ENCODE assay signal across 7 cellular contexts in genomic region chr6:31389802-31390132, GRCh38. TPM values are rescaled to one million over a fixed set of nuclear protein-coding genes. Genes with fewer than 3 reads are reported as not detected.
DNase-seq lines count a peak whose midpoint lies in the region; ATAC-seq, FAIRE-seq and TF ChIP-seq lines count a peak whose summit lies in the region.
"Not testable (repeated sequence)": the region's sequence is repeated elsewhere in the genome, so short reads cannot be mapped to it uniquely, and the experiment has no call there.

No MANE protein-coding gene starts in this region.

- not testable (repeated sequence) for DNase-seq in GM18507 (ENCODE audit: extremely low spot score, insufficient read length, low read depth); activated naive CD8-positive, alpha-beta T cell treated with anti-CD3 and anti-CD28 coated beads, Interleukin-2, amount 10 ng/mL, durations not matched to agents 7 days and 5 days; HepG2 (ENCODE audit: low spot score); neural progenitor cell (ENCODE audit: low spot score); stimulated activated naive CD8-positive, alpha-beta T cell treated with anti-CD3 and anti-CD28 coated beads, Interleukin-15, amount 100 ng/mL, for 72 hours

- H3K4me1 Mint-ChIP-seq in activated naive CD8-positive, alpha-beta T cell treated with anti-CD3 and anti-CD28 coated beads, Interleukin-2, amount 10 ng/mL, durations not matched to agents 7 days and 5 days; stimulated activated naive CD8-positive, alpha-beta T cell treated with anti-CD3 and anti-CD28 coated beads, Interleukin-15, amount 100 ng/mL, for 72 hours: not testable (repeated sequence)
- peaks cover 10% of the 10 kb centered on the region for H3K4me1 Mint-ChIP-seq in dendritic cell treated with granulocyte-macrophage colony-stimulating factor and Interleukin-4, amounts not matched to agents 40 ng/mL and 50 ng/mL, for 4 days (ENCODE audit: low read depth)
- H3K4me1 Mint-ChIP-seq in neural progenitor cell, result peaks cover 40% of the 10 kb centered on the region

- H3K27me3 ChIP-seq in HepG2 (ENCODE audit: control insufficient read depth in 1 of 2, insufficient read depth in 2 of 2, low read length in 2 of 2); neural progenitor cell: not testable (repeated sequence)

- peak overlapping the region; percentile 58 for H3K27ac Mint-ChIP-seq in activated naive CD8-positive, alpha-beta T cell treated with anti-CD3 and anti-CD28 coated beads, Interleukin-2, amount 10 ng/mL, durations not matched to agents 7 days and 5 days
- peak overlapping the region; percentile 2 for H3K27ac Mint-ChIP-seq in dendritic cell treated with granulocyte-macrophage colony-stimulating factor and Interleukin-4, amounts not matched to agents 40 ng/mL and 50 ng/mL, for 4 days
- H3K27ac Mint-ChIP-seq in neural progenitor cell; stimulated activated naive CD8-positive, alpha-beta T cell treated with anti-CD3 and anti-CD28 coated beads, Interleukin-15, amount 100 ng/mL, for 72 hours: not testable (repeated sequence)

- CTCF ChIA-PET in HEK293 (lab: Yijun Ruan, JAX); HepG2 (lab: Yijun Ruan, JAX; ENCODE audit: low intra/inter-chr PET ratio, low total read pairs): not testable (repeated sequence)

- not testable (repeated sequence) for H3K4me2 ChIP-seq in HepG2 (ENCODE audit: low read depth, low read length); neural progenitor cell

- not testable (repeated sequence) for H3F3A ChIP-seq in neural progenitor cell (ENCODE audit: low read depth)

- in situ Hi-C loops in HepG2 (cut with HindIII; ENCODE audit: extremely low pct_ligation_motif_present, low pct_unique_long_range_greater_than_20kb), result not testable (repeated sequence)

- H3K79me2 ChIP-seq in HepG2 (ENCODE audit: insufficient read depth, low read length); neural progenitor cell (ENCODE audit: low read depth): not testable (repeated sequence)

- not testable (repeated sequence) for H3K9ac ChIP-seq in HepG2 (ENCODE audit: insufficient read depth, low read depth, low read length); neural progenitor cell

- not testable (repeated sequence) for H3K36me3 Mint-ChIP-seq in activated naive CD8-positive, alpha-beta T cell treated with anti-CD3 and anti-CD28 coated beads, Interleukin-2, amount 10 ng/mL, durations not matched to agents 7 days and 5 days; neural progenitor cell
- peaks cover 16% of the 10 kb centered on the region for H3K36me3 Mint-ChIP-seq in dendritic cell treated with granulocyte-macrophage colony-stimulating factor and Interleukin-4, amounts not matched to agents 40 ng/mL and 50 ng/mL, for 4 days (ENCODE audit: low read depth)

- FAIRE-seq in GM18507 (lab: Jason Lieb, UNC) (peak; percentile 54), HepG2 (lab: Jason Lieb, UNC) (peak; percentile 8)

- not testable (repeated sequence) for H3K4me3 Mint-ChIP-seq in activated naive CD8-positive, alpha-beta T cell treated with anti-CD3 and anti-CD28 coated beads, Interleukin-2, amount 10 ng/mL, durations not matched to agents 7 days and 5 days; dendritic cell treated with granulocyte-macrophage colony-stimulating factor and Interleukin-4, amounts not matched to agents 40 ng/mL and 50 ng/mL, for 4 days; stimulated activated naive CD8-positive, alpha-beta T cell treated with anti-CD3 and anti-CD28 coated beads, Interleukin-15, amount 100 ng/mL, for 72 hours
- H3K4me3 Mint-ChIP-seq in neural progenitor cell, result peak overlapping the region; percentile 27

- not testable (repeated sequence) for TF ChIP-seq CTCF in HEK293 (tag by site-specific recombination; IDR thresholded peaks at IDR 0.05); HepG2 (CRISPR knock-in tag; IDR thresholded peaks at IDR 0.05); neural progenitor cell (IDR thresholded peaks at IDR 0.05)

- TF ChIP-seq RAD21 in HepG2 (CRISPR knock-in tag; IDR thresholded peaks at IDR 0.05), result not testable (repeated sequence)

- H4K20me1 ChIP-seq in HepG2 (ENCODE audit: insufficient read depth, low read length); neural progenitor cell (ENCODE audit: low read depth): not testable (repeated sequence)

- H3K27me3 Mint-ChIP-seq in activated naive CD8-positive, alpha-beta T cell treated with anti-CD3 and anti-CD28 coated beads, Interleukin-2, amount 10 ng/mL, durations not matched to agents 7 days and 5 days; dendritic cell treated with granulocyte-macrophage colony-stimulating factor and Interleukin-4, amounts not matched to agents 40 ng/mL and 50 ng/mL, for 4 days; neural progenitor cell (ENCODE audit: insufficient read depth, low read depth); stimulated activated naive CD8-positive, alpha-beta T cell treated with anti-CD3 and anti-CD28 coated beads, Interleukin-15, amount 100 ng/mL, for 72 hours: not testable (repeated sequence)

- H2AFZ ChIP-seq in HepG2 (ENCODE audit: low read length); neural progenitor cell (replicated peaks): not testable (repeated sequence)

- H3K4me1 ChIP-seq in HEK293 (ENCODE audit: control insufficient read depth, insufficient read depth, low read length), result not testable (repeated sequence)
- H3K4me1 ChIP-seq in HepG2 (ENCODE audit: insufficient read depth, low read length), result peaks cover 12% of the 10 kb centered on the region
- H3K4me1 ChIP-seq in neural progenitor cell, result peaks cover 15% of the 10 kb centered on the region

- TF ChIP-seq EP300 in HepG2 (IDR thresholded peaks at IDR 0.05; ENCODE audit: low read depth in 2 of 2, low read length in 2 of 2); HepG2 (CRISPR knock-in tag; IDR thresholded peaks at IDR 0.05; ENCODE audit: borderline replicate concordance): not testable (repeated sequence)

- not testable (repeated sequence) for H3K27ac ChIP-seq in HEK293 (ENCODE audit: extremely low read depth, low read depth, low read length); HepG2 (ENCODE audit: extremely low read length, insufficient read depth, low read length); neural progenitor cell

- not testable (repeated sequence) for H3K9me3 Mint-ChIP-seq in activated naive CD8-positive, alpha-beta T cell treated with anti-CD3 and anti-CD28 coated beads, Interleukin-2, amount 10 ng/mL, durations not matched to agents 7 days and 5 days; dendritic cell treated with granulocyte-macrophage colony-stimulating factor and Interleukin-4, amounts not matched to agents 40 ng/mL and 50 ng/mL, for 4 days; neural progenitor cell; stimulated activated naive CD8-positive, alpha-beta T cell treated with anti-CD3 and anti-CD28 coated beads, Interleukin-15, amount 100 ng/mL, for 72 hours

- not testable (repeated sequence) for TF ChIP-seq POLR2A in HepG2 (IDR thresholded peaks at IDR 0.05; ENCODE audit: insufficient read depth in 1 of 2, low read depth in 2 of 2, low read length in 2 of 2)

- H3K4me3 ChIP-seq in HEK293 (ENCODE audit: low read depth, low read length); HepG2 (replicated peaks in 1 of 3; ENCODE audit: insufficient read depth in 1 of 3, low read depth in 2 of 3, low read length in 3 of 3); neural progenitor cell: not testable (repeated sequence)

- not testable (repeated sequence) for BruUV-seq in HepG2 (replicated peaks; lab: Mats Ljungman, UMichigan)

- not testable (repeated sequence) for ATAC-seq in activated naive CD8-positive, alpha-beta T cell treated with anti-CD3 and anti-CD28 coated beads, Interleukin-2, amount 10 ng/mL, durations not matched to agents 7 days and 5 days (ENCODE audit: low read depth); HepG2
- ATAC-seq in stimulated activated naive CD8-positive, alpha-beta T cell treated with anti-CD3 and anti-CD28 coated beads, Interleukin-15, amount 100 ng/mL, for 72 hours, result peak; percentile 12

- intact Hi-C loops in dendritic cell treated with granulocyte-macrophage colony-stimulating factor and Interleukin-4, amounts not matched to agents 40 ng/mL and 50 ng/mL, for 4 days (cut with micrococcal nuclease), result not testable (repeated sequence)
- intact Hi-C loops in HepG2 (cut with micrococcal nuclease; ENCODE audit: unreplicated experiment), result loop anchor here (5.0 kb wide), 1 partner anchor 98 kb away; no protein-coding TSS in a partner anchor

- not testable (repeated sequence) for H3K9me3 ChIP-seq in HEK293 (ENCODE audit: control insufficient read depth, insufficient read depth, low read depth, low read length); HepG2 (ENCODE audit: low read length); neural progenitor cell (ENCODE audit: low read depth)

- H3K36me3 ChIP-seq in HEK293 (ENCODE audit: control insufficient read depth in 2 of 2, insufficient read depth in 1 of 2, low read length in 2 of 2); HepG2 (replicated peaks in 1 of 2; ENCODE audit: control insufficient read depth in 1 of 2, insufficient read depth in 2 of 2, low read length in 2 of 2); neural progenitor cell: not testable (repeated sequence)

- POLR2A ChIA-PET in HEK293 (lab: Yijun Ruan, JAX); HepG2 (lab: Yijun Ruan, JAX): not testable (repeated sequence)
- POLR2A ChIA-PET in activated naive CD8-positive, alpha-beta T cell treated with anti-CD3 and anti-CD28 coated beads, Interleukin-2, amount 10 ng/mL, durations not matched to agents 7 days and 5 days (lab: Charles Lee), result interaction anchor here (0.6 kb wide), 1 partner anchor 94 kb away, joined by 5 read pairs; no protein-coding TSS in a partner anchor

RNA-seq across cellular contexts. Expression of gene MICA, which starts 13.6 kb away (rescaled TPM):
- 10 to 100 TPM; 24.1 to 25.8 TPM for total RNA-seq in activated naive CD8-positive, alpha-beta T cell treated with anti-CD3 and anti-CD28 coated beads, Interleukin-2, amount 10 ng/mL, durations not matched to agents 7 days and 5 days
- total RNA-seq in HepG2 (2016; rRNA removed; fragmentation: Illumina TruSeq; extraction: Trizol), result 20.5 and 38.1 TPM in 2 replicates
- 12.0 and 12.9 TPM in 2 replicates for total RNA-seq in HepG2 (2016; cell fraction: cytosol; rRNA removed; fragmentation: Illumina TruSeq; extraction: Trizol; ENCODE audit: low read depth)
- 20.8 and 39.1 TPM in 2 replicates for total RNA-seq in HepG2 (2016; cell fraction: insoluble cytoplasmic fraction; rRNA removed; fragmentation: Illumina TruSeq; extraction: Trizol)
- 19.5 and 19.6 TPM in 2 replicates for total RNA-seq in HepG2 (2016; cell fraction: membrane; rRNA removed; fragmentation: Illumina TruSeq; extraction: Trizol)
- 32.4 and 40.0 TPM in 2 replicates for total RNA-seq in HepG2 (2016; cell fraction: nucleus; rRNA removed; fragmentation: Illumina TruSeq; extraction: Trizol)
- 21.6 and 29.3 TPM in 2 replicates for polyA plus RNA-seq in HepG2 (2011; rRNA removed)
- 28.9 and 34.6 TPM in 2 replicates for polyA plus RNA-seq in HepG2 (2011; cell fraction: cytosol; rRNA removed)
- polyA plus RNA-seq in HepG2 (2011; cell fraction: nucleus; rRNA removed), result 28.9 and 39.2 TPM in 2 replicates
- polyA plus RNA-seq in HepG2 (2012), result 19.3 and 38.6 TPM in 2 replicates
- polyA plus RNA-seq in HepG2 (2016; cell fraction: cytosol; fragmentation: Illumina TruSeq; extraction: Trizol; ENCODE audit: low read depth), result 9.5 TPM in 2 replicates
- 17.8 and 18.4 TPM in 2 replicates for polyA plus RNA-seq in HepG2 (2016; cell fraction: insoluble cytoplasmic fraction; fragmentation: Illumina TruSeq; extraction: Trizol; ENCODE audit: low read depth)
- polyA plus RNA-seq in HepG2 (2016; cell fraction: membrane; fragmentation: Illumina TruSeq; extraction: Trizol; ENCODE audit: low read depth), result 13.7 and 14.7 TPM in 2 replicates
- 58.2 and 58.4 TPM in 2 replicates for polyA plus RNA-seq in HepG2 (2016; cell fraction: nucleus; fragmentation: Illumina TruSeq; extraction: Trizol; ENCODE audit: insufficient read depth, low read depth)
- polyA minus RNA-seq in HepG2 (2011; rRNA and poly(A)+ RNA removed; ENCODE audit: low replicate concordance), result 22.9 and 58.3 TPM in 2 replicates
- polyA minus RNA-seq in HepG2 (2011; cell fraction: cytosol; rRNA and poly(A)+ RNA removed), result 11.5 and 17.3 TPM in 2 replicates
- polyA minus RNA-seq in HepG2 (2011; cell fraction: nucleus; rRNA and poly(A)+ RNA removed), result 10.6 and 18.5 TPM in 2 replicates
- 15.0 and 21.4 TPM in 2 replicates for total RNA-seq in neural progenitor cell (ENCODE audit: low replicate concordance)

RNA-seq across cellular contexts. Expression of gene HLA-B, which starts 32.8 kb away (rescaled TPM):
- 1,000 to 10,000 TPM; 5,415 to 5,542 TPM for total RNA-seq in activated naive CD8-positive, alpha-beta T cell treated with anti-CD3 and anti-CD28 coated beads, Interleukin-2, amount 10 ng/mL, durations not matched to agents 7 days and 5 days
- total RNA-seq in HepG2 (2016; rRNA removed; fragmentation: Illumina TruSeq; extraction: Trizol) (15.5 and 35.3 TPM in 2 replicates), neural progenitor cell (ENCODE audit: low replicate concordance) (16.2 and 21.8 TPM in 2 replicates)
- total RNA-seq in HepG2 (2016; cell fraction: cytosol; rRNA removed; fragmentation: Illumina TruSeq; extraction: Trizol; ENCODE audit: low read depth), result 4.5 and 5.9 TPM in 2 replicates
- 21.5 and 54.7 TPM in 2 replicates for total RNA-seq in HepG2 (2016; cell fraction: insoluble cytoplasmic fraction; rRNA removed; fragmentation: Illumina TruSeq; extraction: Trizol)
- total RNA-seq in HepG2 (2016; cell fraction: membrane; rRNA removed; fragmentation: Illumina TruSeq; extraction: Trizol), result 7.5 and 8.0 TPM in 2 replicates
- 40.3 and 68.5 TPM in 2 replicates for total RNA-seq in HepG2 (2016; cell fraction: nucleus; rRNA removed; fragmentation: Illumina TruSeq; extraction: Trizol)
- polyA plus RNA-seq in HepG2 (2011; rRNA removed), result 88.9 and 228 TPM in 2 replicates
- 88.0 and 248 TPM in 2 replicates for polyA plus RNA-seq in HepG2 (2011; cell fraction: cytosol; rRNA removed)
- polyA plus RNA-seq in HepG2 (2011; cell fraction: nucleus; rRNA removed), result 72.3 and 226 TPM in 2 replicates
- 132 and 223 TPM in 2 replicates for polyA plus RNA-seq in HepG2 (2012)
- 8.8 and 12.2 TPM in 2 replicates for polyA plus RNA-seq in HepG2 (2016; cell fraction: cytosol; fragmentation: Illumina TruSeq; extraction: Trizol; ENCODE audit: low read depth)
- polyA plus RNA-seq in HepG2 (2016; cell fraction: insoluble cytoplasmic fraction; fragmentation: Illumina TruSeq; extraction: Trizol; ENCODE audit: low read depth), result 21.0 and 27.1 TPM in 2 replicates
- 7.9 and 9.2 TPM in 2 replicates for polyA plus RNA-seq in HepG2 (2016; cell fraction: membrane; fragmentation: Illumina TruSeq; extraction: Trizol; ENCODE audit: low read depth)
- 79.7 and 85.9 TPM in 2 replicates for polyA plus RNA-seq in HepG2 (2016; cell fraction: nucleus; fragmentation: Illumina TruSeq; extraction: Trizol; ENCODE audit: insufficient read depth, low read depth)
- polyA minus RNA-seq in HepG2 (2011; rRNA and poly(A)+ RNA removed; ENCODE audit: low replicate concordance), result 49.6 and 219 TPM in 2 replicates
- 19.6 and 37.6 TPM in 2 replicates for polyA minus RNA-seq in HepG2 (2011; cell fraction: cytosol; rRNA and poly(A)+ RNA removed)
- polyA minus RNA-seq in HepG2 (2011; cell fraction: nucleus; rRNA and poly(A)+ RNA removed), result 4.6 and 44.0 TPM in 2 replicates

Comparison
In these comparisons a context has a peak if more than half of its experiments do, and no peak if none do; other contexts are left out.
1. RNA of gene HLA-B, which starts 32.8 kb away (total RNA-seq): 5,415 to 5,542 TPM in activated naive CD8-positive, alpha-beta T cell treated with anti-CD3 and anti-CD28 coated beads, Interleukin-2, amount 10 ng/mL, durations not matched to agents 7 days and 5 days; 4.5 to 68.5 TPM in HepG2 and 16.2 to 21.8 TPM in neural progenitor cell; every median in the first group is over 10 times any median in the second.